In the genomic region with DNA sequence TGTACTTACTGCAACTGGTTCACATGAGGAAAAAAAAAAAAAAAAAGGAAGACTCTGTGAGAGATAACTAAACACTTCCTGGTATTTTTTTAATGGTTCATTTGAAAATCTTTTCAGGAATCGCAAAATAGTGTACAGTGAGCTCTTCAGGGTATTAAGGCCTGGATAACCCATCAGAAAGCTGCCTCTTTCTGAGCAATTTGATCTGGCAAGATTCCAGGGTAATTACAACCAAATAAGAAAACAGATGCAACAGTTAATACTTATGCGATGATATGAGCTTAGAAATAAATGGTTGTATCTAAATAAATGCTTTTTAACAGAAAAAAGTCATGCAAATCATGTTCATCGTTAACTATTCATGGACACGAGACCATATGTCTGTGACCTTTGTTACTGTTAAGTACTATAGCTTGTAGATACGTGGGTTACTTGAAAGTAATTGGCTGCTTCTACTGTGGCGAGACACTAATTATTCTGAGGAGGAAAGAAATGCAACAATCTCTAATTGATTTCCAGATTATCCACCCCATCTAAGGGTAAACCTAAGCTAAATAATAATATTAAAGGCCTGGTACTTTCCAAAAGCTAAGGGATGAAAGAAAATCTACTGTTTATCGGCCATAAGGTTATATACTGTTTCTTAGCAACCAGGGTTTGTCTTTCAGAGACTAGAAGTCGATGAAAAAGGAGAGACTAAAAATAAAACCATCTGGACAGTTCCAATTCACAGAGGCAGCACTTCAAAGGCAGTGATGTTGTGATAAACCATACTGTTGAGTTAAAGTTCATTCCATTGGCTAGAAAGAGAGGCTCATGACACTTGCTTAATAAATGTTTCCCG, we compare ENCODE assay signal across 9 cellular contexts. TPM values are rescaled to one million over a fixed set of nuclear protein-coding genes. Genes with fewer than 3 reads are reported as not detected.
DNase-seq lines count a peak whose midpoint lies in the region; TF ChIP-seq lines count a peak whose summit lies in the region.
"Had no signal": no experiment of that assay in that cellular context is flagged by ENCODE, and none has a peak within 500 bp of the region (broad histone marks: within the 10 kb centered on the region; RNA-seq: fewer than 3 reads in every experiment).

No MANE protein-coding gene starts in this region.

- no peak for TF ChIP-seq CTCF in GM13976 (IDR thresholded peaks at IDR 0.05; ENCODE audit: borderline replicate concordance, control extremely low read depth, extremely low read depth, insufficient read depth, missing control alignments)

- peak overlapping the region; percentile 97 for H3K27ac Mint-ChIP-seq in activated T-helper 1 cell treated with anti-CD3 and anti-CD28 coated beads, Interleukin-12 subunit alpha, Interleukin-12 subunit beta, Interleukin-2, Interleukin-4 antibody, amounts not matched to agents 30 ng/mL and 10 ng/mL and 1 ng/mL, durations not matched to agents 14 hours and 24 hours and 36 hours

- H3K27me3 ChIP-seq in ACC112 (ENCODE audit: insufficient read depth, low read length): no peaks in the 10 kb centered on the region

- no peak overlapping the region for H2AFZ ChIP-seq in ACC112 (ENCODE audit: low read length, unreplicated experiment)

- peak overlapping the region; percentile 95 for H3K4me3 Mint-ChIP-seq in activated T-helper 1 cell treated with anti-CD3 and anti-CD28 coated beads, Interleukin-12 subunit alpha, Interleukin-12 subunit beta, Interleukin-2, Interleukin-4 antibody, amounts not matched to agents 30 ng/mL and 10 ng/mL and 1 ng/mL, durations not matched to agents 14 hours and 24 hours and 36 hours

- intact Hi-C loops in activated T-helper 1 cell treated with anti-CD3 and anti-CD28 coated beads, Interleukin-12 subunit alpha, Interleukin-12 subunit beta, Interleukin-2, Interleukin-4 antibody, amounts not matched to agents 30 ng/mL and 10 ng/mL and 1 ng/mL, durations not matched to agents 14 hours and 24 hours and 36 hours (cut with micrococcal nuclease): loop anchor here (1.0 to 10.0 kb wide), 4 partner anchors 9 to 1584 kb away; a partner anchor contains a TSS
- intact Hi-C loops in head of caudate nucleus (cut with DNase I): no loop called here
- intact Hi-C loops in posterior cingulate gyrus (cut with DNase I): no loop called here

- H3K27me3 Mint-ChIP-seq in activated T-helper 1 cell treated with anti-CD3 and anti-CD28 coated beads, Interleukin-12 subunit alpha, Interleukin-12 subunit beta, Interleukin-2, Interleukin-4 antibody, amounts not matched to agents 30 ng/mL and 10 ng/mL and 1 ng/mL, durations not matched to agents 14 hours and 24 hours and 36 hours (ENCODE audit: insufficient read depth): no peaks in the 10 kb centered on the region

- peaks cover 15% of the 10 kb centered on the region for H3K36me3 Mint-ChIP-seq in activated T-helper 1 cell treated with anti-CD3 and anti-CD28 coated beads, Interleukin-12 subunit alpha, Interleukin-12 subunit beta, Interleukin-2, Interleukin-4 antibody, amounts not matched to agents 30 ng/mL and 10 ng/mL and 1 ng/mL, durations not matched to agents 14 hours and 24 hours and 36 hours (ENCODE audit: low read depth)

- no peaks in the 10 kb centered on the region for H3K9me3 Mint-ChIP-seq in activated T-helper 1 cell treated with anti-CD3 and anti-CD28 coated beads, Interleukin-12 subunit alpha, Interleukin-12 subunit beta, Interleukin-2, Interleukin-4 antibody, amounts not matched to agents 30 ng/mL and 10 ng/mL and 1 ng/mL, durations not matched to agents 14 hours and 24 hours and 36 hours

- peak overlapping the region; percentile 90 for H3K4me3 ChIP-seq in ACC112 (ENCODE audit: low read depth, low read length)

- peaks cover 66% of the 10 kb centered on the region for H3K4me1 Mint-ChIP-seq in activated T-helper 1 cell treated with anti-CD3 and anti-CD28 coated beads, Interleukin-12 subunit alpha, Interleukin-12 subunit beta, Interleukin-2, Interleukin-4 antibody, amounts not matched to agents 30 ng/mL and 10 ng/mL and 1 ng/mL, durations not matched to agents 14 hours and 24 hours and 36 hours (ENCODE audit: low read depth)

- peaks cover 22% of the 10 kb centered on the region for H3K4me1 ChIP-seq in ACC112 (ENCODE audit: control insufficient read depth, insufficient read depth, low read length, unreplicated experiment)

- in situ Hi-C loops in GM13976 (cut with MboI; ENCODE audit: low sequenced_read_pairs, unreplicated experiment): no loop called here

- peak; percentile 61 for DNase-seq in GM13976 (ENCODE audit: low spot score)
- DNase-seq in activated T-helper 1 cell treated with anti-CD3 and anti-CD28 coated beads, Interleukin-12 subunit alpha, Interleukin-12 subunit beta, Interleukin-2, Interleukin-4 antibody, amounts not matched to agents 30 ng/mL and 10 ng/mL and 1 ng/mL, durations not matched to agents 14 hours and 24 hours and 36 hours (ENCODE audit: low spot score): no peak
- DNase-seq in left kidney (ENCODE audit: low read depth, low spot score): peak; percentile 64
- DNase-seq in head of caudate nucleus: no peak
- no peak for DNase-seq in posterior cingulate gyrus
- no peak for DNase-seq in HUDEP-2 (lab: John Stamatoyannopoulos, UW; ENCODE audit: unreplicated experiment in 76 of 76)
- no peak for DNase-seq in caudate nucleus (lab: John Stamatoyannopoulos, UW)

- H3K36me3 ChIP-seq in ACC112 (ENCODE audit: insufficient read depth, low read length): no peaks in the 10 kb centered on the region; the same call in 1 of the 2 replicates

- peaks cover 74% of the 10 kb centered on the region for H3K79me2 ChIP-seq in ACC112 (ENCODE audit: control insufficient read depth, insufficient read depth, low read length, unreplicated experiment)

- H3K27ac ChIP-seq in ACC112 (ENCODE audit: low read depth, low read length): peak overlapping the region; percentile 84
- H3K27ac ChIP-seq in caudate nucleus (ENCODE audit: low read depth, low read length): no peak overlapping the region
- H3K27ac ChIP-seq: HL-60 had no signal

RNA-seq across cellular contexts. Expression of a gene that starts 1.7 kb away (rescaled TPM):
- 18.6 and 19.3 TPM in 2 replicates for total RNA-seq in activated T-helper 1 cell treated with anti-CD3 and anti-CD28 coated beads, Interleukin-12 subunit alpha, Interleukin-12 subunit beta, Interleukin-2, Interleukin-4 antibody, amounts not matched to agents 30 ng/mL and 10 ng/mL and 1 ng/mL, durations not matched to agents 14 hours and 24 hours and 36 hours

RNA-seq across cellular contexts. Expression of a gene that starts 33.0 kb away (rescaled TPM):
- 18.5 and 20.5 TPM in 2 replicates for total RNA-seq in activated T-helper 1 cell treated with anti-CD3 and anti-CD28 coated beads, Interleukin-12 subunit alpha, Interleukin-12 subunit beta, Interleukin-2, Interleukin-4 antibody, amounts not matched to agents 30 ng/mL and 10 ng/mL and 1 ng/mL, durations not matched to agents 14 hours and 24 hours and 36 hours

Comparison
In these comparisons a context has a peak if more than half of its experiments do, and no peak if none do; other contexts are left out.
1. DNase-seq: peak in GM13976 (single experiment) and left kidney (single experiment); none in activated T-helper 1 cell treated with anti-CD3 and anti-CD28 coated beads, Interleukin-12 subunit alpha, Interleukin-12 subunit beta, Interleukin-2, Interleukin-4 antibody, amounts not matched to agents 30 ng/mL and 10 ng/mL and 1 ng/mL, durations not matched to agents 14 hours and 24 hours and 36 hours (single experiment), head of caudate nucleus (0 of 42), posterior cingulate gyrus (0 of 10), HUDEP-2 (0 of 76) and caudate nucleus (0 of 61).